ENCODE assay signal across 10 cellular contexts in the genomic region with DNA sequence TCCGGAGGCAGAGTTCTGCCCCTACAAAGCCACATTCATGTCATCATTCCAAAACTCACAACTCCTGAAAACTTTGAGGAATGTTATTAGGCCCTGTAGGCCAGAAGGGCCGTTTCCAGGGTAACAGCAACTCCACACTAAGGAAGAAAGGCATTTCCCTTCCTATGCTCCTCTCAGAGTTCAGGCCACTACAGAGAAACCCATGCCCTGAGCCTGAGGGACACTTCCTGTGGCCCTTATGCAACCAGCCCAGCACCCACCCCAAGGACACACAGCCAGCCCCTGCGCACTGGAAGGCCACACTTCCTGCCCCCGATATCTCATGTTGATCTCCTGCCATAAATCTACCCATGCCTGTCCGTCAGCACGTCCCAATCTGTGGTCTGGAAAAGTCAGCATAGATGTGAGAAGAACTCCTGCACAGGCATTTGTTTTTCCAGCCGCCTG.
DNase-seq lines count a peak whose midpoint lies in the region; ATAC-seq and TF ChIP-seq lines count a peak whose summit lies in the region.
"Had no signal": no experiment of that assay in that cellular context is flagged by ENCODE, and none has a peak within 500 bp of the region (broad histone marks: within the 10 kb centered on the region; RNA-seq: fewer than 3 reads in every experiment).

No MANE protein-coding gene starts in this region.

- no peak overlapping the region for H3K27ac Mint-ChIP-seq in activated CD4-positive, alpha-beta T cell treated with anti-CD3 and anti-CD28 coated beads, Interleukin-2, amount 10 ng/mL, durations not matched to agents 24 days and 14 days
- H3K27ac Mint-ChIP-seq: activated T-helper 2 cell treated with anti-CD3 and anti-CD28 coated beads, Interferon-gamma antibody, Interleukin-2, Interleukin-4, amounts not matched to agents 10 μg/mL and 5 μg/mL and 100 μg/mL, durations not matched to agents 14 hours and 24 hours and 36 hours; natural killer cell treated with Interleukin-12 subunit alpha and Interleukin-12 subunit beta and Interleukin-15 and Interleukin-18, amount 100 ng/mL, for 72 hours had no signal

- H3K27me3 ChIP-seq in layer of hippocampus (ENCODE audit: control insufficient read depth, insufficient read depth, low read length) (no peaks in the 10 kb centered on the region), upper lobe of left lung (no peaks in the 10 kb centered on the region)

- no peaks in the 10 kb centered on the region for H3K9me3 Mint-ChIP-seq in activated CD4-positive, alpha-beta T cell treated with anti-CD3 and anti-CD28 coated beads, Interleukin-2, amount 10 ng/mL, durations not matched to agents 24 days and 14 days
- H3K9me3 Mint-ChIP-seq: activated T-helper 2 cell treated with anti-CD3 and anti-CD28 coated beads, Interferon-gamma antibody, Interleukin-2, Interleukin-4, amounts not matched to agents 10 μg/mL and 5 μg/mL and 100 μg/mL, durations not matched to agents 14 hours and 24 hours and 36 hours; natural killer cell treated with Interleukin-12 subunit alpha and Interleukin-12 subunit beta and Interleukin-15 and Interleukin-18, amount 100 ng/mL, for 72 hours had no signal

- ATAC-seq in upper lobe of left lung (ENCODE audit: low FRiP score in 2 of 2) (peak; percentile 24 to 47), HG03095 (IDR thresholded peaks at IDR 0.05; ENCODE audit: unreplicated experiment) (no peak)
- ATAC-seq: esophagus mucosa; natural killer cell treated with Interleukin-12 subunit alpha and Interleukin-12 subunit beta and Interleukin-15 and Interleukin-18, amount 100 ng/mL, for 72 hours had no signal

- 22 to 53% methylated on average over 4 to 7 of the region's 7 CpGs for WGBS in upper lobe of left lung, 2 donors

- peak; percentile 69 for DNase-seq in LHCN-M2 (ENCODE audit: low read depth)
- peak; percentile 84 for DNase-seq in choroid plexus epithelial cell (ENCODE audit: low read depth)
- DNase-seq in upper lobe of left lung: no peak
- no peak for DNase-seq in activated CD4-positive, alpha-beta T cell treated with anti-CD3 and anti-CD28 coated beads, Interleukin-2, amount 10 ng/mL, durations not matched to agents 24 days and 14 days
- DNase-seq in middle frontal gyrus (ENCODE audit: extremely low spot score, low spot score): no peak

- H3K9me3 ChIP-seq in upper lobe of left lung: no peaks in the 10 kb centered on the region

- no peak for TF ChIP-seq POLR2A in upper lobe of left lung (IDR thresholded peaks at IDR 0.05)

- TF ChIP-seq CTCF in choroid plexus epithelial cell (conservative IDR thresholded peaks at IDR 0.05; ENCODE audit: low read depth, low read length) (no peak), upper lobe of left lung (IDR thresholded peaks at IDR 0.05) (no peak)

- no peak for TF ChIP-seq EP300 in upper lobe of left lung (IDR thresholded peaks at IDR 0.05)

- H3K27me3 Mint-ChIP-seq in activated CD4-positive, alpha-beta T cell treated with anti-CD3 and anti-CD28 coated beads, Interleukin-2, amount 10 ng/mL, durations not matched to agents 24 days and 14 days: no peaks in the 10 kb centered on the region

- peaks cover 0 to 8% (median 4%) of the 10 kb centered on the region in 4 donors for H3K4me1 ChIP-seq in upper lobe of left lung

- peaks cover 6% of the 10 kb centered on the region for H3K4me1 Mint-ChIP-seq in activated CD4-positive, alpha-beta T cell treated with anti-CD3 and anti-CD28 coated beads, Interleukin-2, amount 10 ng/mL, durations not matched to agents 24 days and 14 days

- no peaks in the 10 kb centered on the region for H3K36me3 ChIP-seq in upper lobe of left lung

- intact Hi-C loops in activated CD4-positive, alpha-beta T cell treated with anti-CD3 and anti-CD28 coated beads, Interleukin-2, amount 10 ng/mL, durations not matched to agents 24 days and 14 days (cut with micrococcal nuclease): no loop called here

- H3K36me3 Mint-ChIP-seq in activated CD4-positive, alpha-beta T cell treated with anti-CD3 and anti-CD28 coated beads, Interleukin-2, amount 10 ng/mL, durations not matched to agents 24 days and 14 days (ENCODE audit: low read depth): peaks cover 6% of the 10 kb centered on the region
- H3K36me3 Mint-ChIP-seq: natural killer cell treated with Interleukin-12 subunit alpha and Interleukin-12 subunit beta and Interleukin-15 and Interleukin-18, amount 100 ng/mL, for 72 hours had no signal

- H3K4me3 Mint-ChIP-seq in activated CD4-positive, alpha-beta T cell treated with anti-CD3 and anti-CD28 coated beads, Interleukin-2, amount 10 ng/mL, durations not matched to agents 24 days and 14 days: no peak overlapping the region
- H3K4me3 Mint-ChIP-seq: natural killer cell treated with Interleukin-12 subunit alpha and Interleukin-12 subunit beta and Interleukin-15 and Interleukin-18, amount 100 ng/mL, for 72 hours had no signal

- H3K27ac ChIP-seq in layer of hippocampus (ENCODE audit: low read depth, low read length): peak overlapping the region; percentile 46
- H3K27ac ChIP-seq in upper lobe of left lung: peak overlapping the region in 1 of 4 donors; percentile 11

- no peak overlapping the region for H3K4me3 ChIP-seq in choroid plexus epithelial cell (ENCODE audit: low read depth, low read length)
- H3K4me3 ChIP-seq in upper lobe of left lung: no peak overlapping the region

Comparison
In these comparisons a context has a peak if more than half of its experiments do, and no peak if none do; other contexts are left out.
1. DNase-seq: peak in LHCN-M2 (single experiment) and choroid plexus epithelial cell (single experiment); none in upper lobe of left lung (0 of 2), activated CD4-positive, alpha-beta T cell treated with anti-CD3 and anti-CD28 coated beads, Interleukin-2, amount 10 ng/mL, durations not matched to agents 24 days and 14 days (single experiment) and middle frontal gyrus (single experiment).